ENCODE assay signal across 6 cellular contexts in genomic region chr17:15740041-15740440, GRCh38. TPM values are rescaled to one million over a fixed set of nuclear protein-coding genes. Genes with fewer than 3 reads are reported as not detected.
"Had no signal": no experiment of that assay in that cellular context is flagged by ENCODE, and none has a peak within 500 bp of the region (broad histone marks: within the 10 kb centered on the region; RNA-seq: fewer than 3 reads in every experiment).

No MANE protein-coding gene starts in this region.

RNA-seq across cellular contexts. Expression of gene TBC1D26, which starts 8.0 kb away (rescaled TPM):
- total RNA-seq: activated CD4-positive, alpha-beta T cell treated with anti-CD3 and anti-CD28 coated beads, Interleukin-2, amount 10 ng/mL, durations not matched to agents 24 days and 14 days; activated CD8-positive, alpha-beta memory T cell treated with anti-CD3 and anti-CD28 coated beads, Interleukin-2, amount 10 ng/mL, durations not matched to agents 7 days and 5 days; activated T-helper 1 cell treated with anti-CD3 and anti-CD28 coated beads, Interleukin-12 subunit alpha, Interleukin-12 subunit beta, Interleukin-2, Interleukin-4 antibody, amounts not matched to agents 30 ng/mL and 10 ng/mL and 1 ng/mL, durations not matched to agents 14 hours and 24 hours and 36 hours; aorta; MCF 10A; T-cell had no signal
